In the genomic region with DNA sequence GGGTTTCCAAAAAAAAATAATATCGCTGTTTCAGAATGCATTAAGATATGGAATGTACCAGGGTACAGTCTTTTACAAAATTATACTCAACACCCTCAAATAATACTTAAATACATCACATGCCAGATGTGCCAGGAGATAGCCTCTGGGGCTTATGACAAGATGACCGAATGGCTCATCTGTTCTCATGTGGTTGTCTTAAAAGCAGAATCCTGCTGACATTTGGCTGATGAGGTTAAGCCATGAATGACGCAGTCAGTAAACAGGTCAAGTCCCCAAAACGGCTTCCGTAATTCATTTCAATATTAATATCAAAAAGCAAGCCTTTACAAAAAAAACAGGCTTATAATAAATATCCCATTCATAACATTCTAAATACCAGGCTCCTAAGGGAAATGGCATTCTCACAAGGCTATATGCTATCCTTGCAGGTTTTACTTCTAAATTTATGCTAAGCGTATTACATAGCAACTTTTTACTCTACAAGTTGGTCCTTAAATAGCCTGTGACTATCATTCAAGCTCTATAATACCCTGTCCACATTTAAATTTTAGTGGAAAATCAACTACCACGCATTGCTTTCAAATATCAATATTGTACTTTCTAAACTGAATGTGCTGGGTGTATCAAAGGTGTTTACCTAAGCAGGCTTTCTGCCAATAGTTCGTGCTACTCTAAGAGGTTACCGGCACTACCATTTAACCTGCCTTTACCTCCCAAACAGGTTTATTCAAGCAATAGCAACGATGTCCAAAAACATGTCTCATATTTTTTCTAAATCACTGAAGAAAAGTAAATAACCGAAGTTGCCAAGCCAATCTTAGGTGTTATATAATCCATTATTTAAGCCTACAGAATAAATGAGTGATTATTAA, we compare ENCODE assay signal across 12 cellular contexts. TPM values are rescaled to one million over a fixed set of nuclear protein-coding genes. Genes with fewer than 3 reads are reported as not detected.
DNase-seq lines count a peak whose midpoint lies in the region; ATAC-seq and TF ChIP-seq lines count a peak whose summit lies in the region.
"Had no signal": no experiment of that assay in that cellular context is flagged by ENCODE, and none has a peak within 500 bp of the region (broad histone marks: within the 10 kb centered on the region; RNA-seq: fewer than 3 reads in every experiment).

No MANE protein-coding gene starts in this region.

- peak overlapping the region; percentile 8 for H3K27ac ChIP-seq in colonic mucosa
- peak overlapping the region; percentile 63 for H3K27ac ChIP-seq in osteoblast (ENCODE audit: low read depth, low read length)
- H3K27ac ChIP-seq in Peyer's patch, result peak overlapping the region in 2 of 4 donors; percentile 2 to 7

- intact Hi-C loops in colonic mucosa (cut with DNase I), result no loop called here

- H3K27me3 ChIP-seq in colonic mucosa (no peaks in the 10 kb centered on the region), osteoblast (ENCODE audit: insufficient read depth, low read length) (no peaks in the 10 kb centered on the region), Peyer's patch (no peaks in the 10 kb centered on the region)

- H3K9me3 ChIP-seq in colonic mucosa, result no peaks in the 10 kb centered on the region
- H3K9me3 ChIP-seq in osteoblast (ENCODE audit: low read depth, low read length), result no peaks in the 10 kb centered on the region
- H3K9me3 ChIP-seq in Peyer's patch, result no peaks in the 10 kb centered on the region

- H3K4me1 ChIP-seq in colonic mucosa, result peaks cover 32% of the 10 kb centered on the region
- peaks cover 53% of the 10 kb centered on the region for H3K4me1 ChIP-seq in osteoblast (ENCODE audit: insufficient read depth, low read length)
- H3K4me1 ChIP-seq in Peyer's patch, result peaks cover 0 to 42% (median 3%) of the 10 kb centered on the region in 4 donors

- TF ChIP-seq CTCF in AG10803 (conservative IDR thresholded peaks at IDR 0.05; ENCODE audit: low read length) (no peak), colonic mucosa (IDR thresholded peaks at IDR 0.05) (no peak), osteoblast (IDR thresholded peaks at IDR 0.05; ENCODE audit: extremely low read depth, low read depth, low read length) (no peak), Peyer's patch (IDR thresholded peaks at IDR 0.05) (no peak)

- peak overlapping the region; percentile 28 for H3K4me3 ChIP-seq in AG10803 (ENCODE audit: low read length)
- H3K4me3 ChIP-seq in colonic mucosa, result no peak overlapping the region
- H3K4me3 ChIP-seq in osteoblast (ENCODE audit: insufficient read depth, low read length), result peak overlapping the region; percentile 3
- no peak overlapping the region for H3K4me3 ChIP-seq in Peyer's patch

- peak overlapping the region; percentile 62 for H3K4me2 ChIP-seq in osteoblast (ENCODE audit: insufficient read depth, low read length)

- peaks cover 76% of the 10 kb centered on the region for H4K20me1 ChIP-seq in osteoblast (ENCODE audit: insufficient read depth, low read length)

- H3K36me3 ChIP-seq in colonic mucosa (no peaks in the 10 kb centered on the region), osteoblast (ENCODE audit: insufficient read depth, low read length) (no peaks in the 10 kb centered on the region), Peyer's patch (no peaks in the 10 kb centered on the region)

- DNase-seq in AG10803 (ENCODE audit: low read depth), result peak; percentile 38
- DNase-seq in NCI-H2029 treated with DMSO at 0.1 percent for 48 hours (lab: John Stamatoyannopoulos, UW), result peak; percentile 80
- DNase-seq in colonic mucosa, result no peak
- DNase-seq in osteoblast (ENCODE audit: insufficient read length, low spot score, missing footprints), result no peak
- no peak for DNase-seq in NOMO-1 treated with dmso at 0.1 percent for 144 hours (lab: John Stamatoyannopoulos, UW; ENCODE audit: unreplicated experiment)
- DNase-seq in GM19238 (ENCODE audit: insufficient read length, low spot score), result no peak
- no peak for DNase-seq in Peyer's patch
- DNase-seq: Kasumi-1; naive thymus-derived CD8-positive, alpha-beta T cell; NCI-H446; stimulated activated naive B cell treated with anti-CD40 and anti-IgM and Interleukin-4, amounts not matched to agents 10 μg/mL and 1 μg/mL and 100 μg/mL, for 72 hours had no signal

- H2AFZ ChIP-seq in osteoblast (ENCODE audit: low read length), result no peak overlapping the region

- no peak for TF ChIP-seq POLR2A in Peyer's patch (IDR thresholded peaks at IDR 0.05)

- H3K79me2 ChIP-seq in osteoblast (ENCODE audit: insufficient read depth, low read length), result peaks cover 98% of the 10 kb centered on the region

- no peak for ATAC-seq in HG03460 (IDR thresholded peaks at IDR 0.05; ENCODE audit: unreplicated experiment)
- ATAC-seq: naive thymus-derived CD8-positive, alpha-beta T cell; stimulated activated naive B cell treated with anti-CD40 and anti-IgM and Interleukin-4, amounts not matched to agents 10 μg/mL and 1 μg/mL and 100 μg/mL, for 72 hours had no signal

- no peak overlapping the region for H3K9ac ChIP-seq in colonic mucosa (ENCODE audit: low read depth in 2 of 2, low read length in 2 of 2)

RNA-seq across cellular contexts. Expression of a gene that starts 15.6 kb away (rescaled TPM):
- total RNA-seq in colonic mucosa (10 to 100 TPM; 26.8 to 35.5 TPM), osteoblast (20.6 and 23.5 TPM in 2 replicates), Peyer's patch (10 to 100 TPM; 17.2 to 85.0 (median 43.0) TPM)

Comparison
In these comparisons a context has a peak if more than half of its experiments do, and no peak if none do; other contexts are left out.
1. DNase-seq: peak in AG10803 (single experiment) and NCI-H2029 treated with DMSO at 0.1 percent for 48 hours (single experiment); none in colonic mucosa (single experiment), osteoblast (single experiment), NOMO-1 treated with dmso at 0.1 percent for 144 hours (single experiment), GM19238 (single experiment) and Peyer's patch (0 of 3).
2. H3K4me3 ChIP-seq: peak in AG10803 (single experiment) and osteoblast (single experiment); none in colonic mucosa (single experiment) and Peyer's patch (0 of 4).